In genomic region chr3:48897401-48898376, GRCh38 we compare ENCODE assay signal across 1 cellular context.
TF ChIP-seq lines count a peak whose summit lies in the region.

No MANE protein-coding gene starts in this region.

TF ChIP-seq in HepG2, 621 proteins besides CTCF, POLR2A, EP300 and RAD21 (continued from another document and continues in another):
- TF ChIP-seq IKZF5 (CRISPR knock-in tag; IDR thresholded peaks at IDR 0.05): no peak
- no peak for TF ChIP-seq ATF7-NPFF (CRISPR knock-in tag; IDR thresholded peaks at IDR 0.05; ENCODE audit: low read depth)
- TF ChIP-seq GABPA (IDR thresholded peaks at IDR 0.05; ENCODE audit: low read depth, low read length): no peak
- peak; percentile 48; the same call in 1 of the 2 replicates for TF ChIP-seq GABPA (CRISPR knock-in tag; IDR thresholded peaks at IDR 0.05; ENCODE audit: low read depth)
- TF ChIP-seq ZBTB21 (CRISPR knock-in tag; IDR thresholded peaks at IDR 0.05): no peak
- TF ChIP-seq HMGA1 (CRISPR knock-in tag; conservative IDR thresholded peaks at IDR 0.05): no peak
- no peak for TF ChIP-seq ZC3H4 (CRISPR knock-in tag; IDR thresholded peaks at IDR 0.05; ENCODE audit: borderline replicate concordance)
- TF ChIP-seq E2F5 (CRISPR knock-in tag; conservative IDR thresholded peaks at IDR 0.05): no peak
- TF ChIP-seq KAT8 (CRISPR knock-in tag; IDR thresholded peaks at IDR 0.05): peak; percentile 28; the same call in 1 of the 2 replicates
- TF ChIP-seq ZNF557 (CRISPR knock-in tag; IDR thresholded peaks at IDR 0.05): no peak
- 0 out of 2 replicates have a peak, but pooled peaks have one; percentile 20 for TF ChIP-seq EHMT2 (IDR thresholded peaks at IDR 0.05; ENCODE audit: borderline replicate concordance, low read depth, low read length)
- no peak for TF ChIP-seq ZBTB2 (CRISPR knock-in tag; IDR thresholded peaks at IDR 0.05; ENCODE audit: low read depth)
- no peak for TF ChIP-seq ZNF383 (CRISPR knock-in tag; IDR thresholded peaks at IDR 0.05; ENCODE audit: borderline replicate concordance)
- no peak for TF ChIP-seq NFRKB (IDR thresholded peaks at IDR 0.05)
- TF ChIP-seq ZXDC (CRISPR knock-in tag; IDR thresholded peaks at IDR 0.05): no peak
- no peak; the same call in 1 of the 2 replicates for TF ChIP-seq SPEN (CRISPR knock-in tag; IDR thresholded peaks at IDR 0.05; ENCODE audit: low read depth)
- no peak for TF ChIP-seq ZNF609 (CRISPR knock-in tag; IDR thresholded peaks at IDR 0.05; ENCODE audit: borderline replicate concordance)
- TF ChIP-seq YY1 (IDR thresholded peaks at IDR 0.05; ENCODE audit: insufficient read depth, insufficient replicate concordance, low read depth, low read length): no peak
- no peak for TF ChIP-seq ZNF17 (CRISPR knock-in tag; IDR thresholded peaks at IDR 0.05)
- TF ChIP-seq PTBP1 (IDR thresholded peaks at IDR 0.05; ENCODE audit: low read depth, low read length, poor library complexity, severe bottlenecking): no peak
- TF ChIP-seq ZFAT (CRISPR knock-in tag; conservative IDR thresholded peaks at IDR 0.05): no peak
- 0 out of 2 replicates have a peak, but pooled peaks have one; percentile 26 for TF ChIP-seq ZNF740 (CRISPR knock-in tag; IDR thresholded peaks at IDR 0.05)
- no peak for TF ChIP-seq MBD4 (IDR thresholded peaks at IDR 0.05; ENCODE audit: borderline replicate concordance, low read length)
- peak; percentile 96 for TF ChIP-seq ZNF205 (CRISPR knock-in tag; IDR thresholded peaks at IDR 0.05)
- TF ChIP-seq NR0B2 (CRISPR knock-in tag; IDR thresholded peaks at IDR 0.05): no peak
- TF ChIP-seq HOXA7 (CRISPR knock-in tag; IDR thresholded peaks at IDR 0.05): no peak
- peak; percentile 71 for TF ChIP-seq NCOA2 (CRISPR knock-in tag; IDR thresholded peaks at IDR 0.05)
- TF ChIP-seq MED13 (CRISPR knock-in tag; IDR thresholded peaks at IDR 0.05): no peak
- no peak for TF ChIP-seq ZNF749 (CRISPR knock-in tag; IDR thresholded peaks at IDR 0.05; ENCODE audit: borderline replicate concordance)
- TF ChIP-seq SP2 (CRISPR knock-in tag; IDR thresholded peaks at IDR 0.05): no peak
- no peak for TF ChIP-seq ETV6 (CRISPR knock-in tag; conservative IDR thresholded peaks at IDR 0.05)
- TF ChIP-seq ZNF44 (CRISPR knock-in tag; IDR thresholded peaks at IDR 0.05): no peak
- no peak for TF ChIP-seq TAF15 (IDR thresholded peaks at IDR 0.05; ENCODE audit: low read depth, low read length, poor library complexity, severe bottlenecking)
- 0 out of 2 replicates have a peak, but pooled peaks have one; percentile 41 for TF ChIP-seq ZNF777 (CRISPR knock-in tag; IDR thresholded peaks at IDR 0.05)
- TF ChIP-seq SUZ12 (IDR thresholded peaks at IDR 0.05; ENCODE audit: low read depth, low read length): no peak
- TF ChIP-seq ZFP62 (CRISPR knock-in tag; IDR thresholded peaks at IDR 0.05): no peak
- no peak for TF ChIP-seq HCFC1 (IDR thresholded peaks at IDR 0.05; ENCODE audit: low read depth, low read length)
- no peak for TF ChIP-seq SMYD3 (CRISPR knock-in tag; IDR thresholded peaks at IDR 0.05)
- no peak for TF ChIP-seq ZNF414 (CRISPR knock-in tag; IDR thresholded peaks at IDR 0.05)
- TF ChIP-seq FUBP1 (CRISPR knock-in tag; IDR thresholded peaks at IDR 0.05; ENCODE audit: borderline replicate concordance): no peak
- no peak for TF ChIP-seq ZNF780A (CRISPR knock-in tag; IDR thresholded peaks at IDR 0.05)
- no peak for TF ChIP-seq TBL1XR1 (IDR thresholded peaks at IDR 0.05; ENCODE audit: borderline replicate concordance, low read length, partially characterized antibody)
- TF ChIP-seq ZMAT5 (CRISPR knock-in tag; IDR thresholded peaks at IDR 0.05; ENCODE audit: borderline replicate concordance, low read depth): no peak
- no peak for TF ChIP-seq THAP8 (CRISPR knock-in tag; IDR thresholded peaks at IDR 0.05; ENCODE audit: borderline replicate concordance)
- peak; percentile 66 for TF ChIP-seq ELF3 (CRISPR knock-in tag; IDR thresholded peaks at IDR 0.05)
- no peak for TF ChIP-seq ZZZ3 (CRISPR knock-in tag; IDR thresholded peaks at IDR 0.05; ENCODE audit: borderline replicate concordance)
- TF ChIP-seq GATAD1 (CRISPR knock-in tag; IDR thresholded peaks at IDR 0.05): 0 out of 2 replicates have a peak, but pooled peaks have one; percentile 34
- TF ChIP-seq NR1H2 (CRISPR knock-in tag; IDR thresholded peaks at IDR 0.05; ENCODE audit: borderline replicate concordance, low read depth): no peak
- peak; percentile 20; the same call in 1 of the 2 replicates for TF ChIP-seq SMC3 (IDR thresholded peaks at IDR 0.05; ENCODE audit: low read length)
- no peak for TF ChIP-seq ZNF550 (CRISPR knock-in tag; IDR thresholded peaks at IDR 0.05; ENCODE audit: borderline replicate concordance)
- TF ChIP-seq MXI1 (IDR thresholded peaks at IDR 0.05; ENCODE audit: borderline replicate concordance, low read depth, low read length): peak; percentile 73; the same call in 1 of the 3 replicates
- peak; percentile 86 for TF ChIP-seq SKI (IDR thresholded peaks at IDR 0.05; ENCODE audit: partially characterized antibody)
- no peak for TF ChIP-seq REL (CRISPR knock-in tag; conservative IDR thresholded peaks at IDR 0.05)
- no peak for TF ChIP-seq XRCC5 (optimal IDR thresholded peaks at IDR 0.05; ENCODE audit: low read length)
- no peak for TF ChIP-seq ZNF30 (CRISPR knock-in tag; IDR thresholded peaks at IDR 0.05)
